Comparison of ENCODE assay signal across 9 cellular contexts in genomic region chr17:4678448-4679026, GRCh38. TPM values are rescaled to one million over a fixed set of nuclear protein-coding genes. Genes with fewer than 3 reads are reported as not detected.
DNase-seq lines count a peak whose midpoint lies in the region; ATAC-seq and TF ChIP-seq lines count a peak whose summit lies in the region.
"Had no signal": no experiment of that assay in that cellular context is flagged by ENCODE, and none has a peak within 500 bp of the region (broad histone marks: within the 10 kb centered on the region; RNA-seq: fewer than 3 reads in every experiment).

No MANE protein-coding gene starts in this region.

- H3K9me3 ChIP-seq in SJCRH30 (replicated peaks), result no peaks in the 10 kb centered on the region

- H3K27me3 Mint-ChIP-seq in naive thymus-derived CD8-positive, alpha-beta T cell, result no peaks in the 10 kb centered on the region

- H2BK120ac ChIP-seq in mesendoderm (ENCODE audit: low read depth, low read length), result no peak overlapping the region

- H3K18ac ChIP-seq in mesendoderm (ENCODE audit: low read length), result no peak overlapping the region

- H3K4me1 ChIP-seq in mesendoderm (ENCODE audit: control insufficient read depth, low read depth, low read length) (no peaks in the 10 kb centered on the region), SJCRH30 (no peaks in the 10 kb centered on the region)

- POLR2A ChIA-PET in naive thymus-derived CD8-positive, alpha-beta T cell (lab: Charles Lee), result no interaction called here

- H3K56ac ChIP-seq in mesendoderm (ENCODE audit: low read length), result no peak overlapping the region

- no peaks in the 10 kb centered on the region for H3K9me3 Mint-ChIP-seq in naive thymus-derived CD8-positive, alpha-beta T cell

- no peak overlapping the region for H2AK5ac ChIP-seq in mesendoderm (ENCODE audit: low read length)

- TF ChIP-seq CTCF in C4-2B (conservative IDR thresholded peaks at IDR 0.05) (no peak), astrocyte of the cerebellum (IDR thresholded peaks at IDR 0.05; ENCODE audit: low read depth, low read length, missing control alignments) (no peak)

- intact Hi-C loops in Right ventricle myocardium superior (cut with DNase I), result no loop called here

- H3K27me3 ChIP-seq in mesendoderm (ENCODE audit: insufficient read depth, low read length, poor library complexity) (no peaks in the 10 kb centered on the region), SJCRH30 (no peaks in the 10 kb centered on the region)

- H3K4me2 ChIP-seq in mesendoderm (ENCODE audit: low read length), result no peak overlapping the region

- no peak overlapping the region for H3K9ac ChIP-seq in mesendoderm (ENCODE audit: low read length)

- H3K4me3 ChIP-seq in astrocyte of the cerebellum (ENCODE audit: low read depth, low read length) (no peak overlapping the region), mesendoderm (ENCODE audit: low read length) (no peak overlapping the region), SJCRH30 (no peak overlapping the region)

- DNase-seq in HuH-7 (ENCODE audit: low spot score), result peak; percentile 27
- peak; percentile 34 for DNase-seq in astrocyte of the cerebellum (ENCODE audit: low read depth)
- DNase-seq in mesendoderm, result peak; percentile 70
- DNase-seq in SJCRH30, result no peak
- no peak for DNase-seq in naive thymus-derived CD8-positive, alpha-beta T cell
- no peak for DNase-seq in Right ventricle myocardium superior
- DNase-seq: activated naive CD4-positive, alpha-beta T cell treated with Interleukin-2 at 50 U/mL for 16 hours had no signal

- peaks cover 0 to 2% (median 0%) of the 10 kb centered on the region in 4 donors for H3K4me1 Mint-ChIP-seq in naive thymus-derived CD8-positive, alpha-beta T cell

- no peak overlapping the region for H4K5ac ChIP-seq in mesendoderm (ENCODE audit: low read length)

- ATAC-seq in HG02798 (IDR thresholded peaks at IDR 0.05; ENCODE audit: poor library complexity, unreplicated experiment) (no peak), Right ventricle myocardium superior (ENCODE audit: poor library complexity) (no peak)
- ATAC-seq in naive thymus-derived CD8-positive, alpha-beta T cell, result no peak

- peak overlapping the region; percentile 66 for H3K27ac ChIP-seq in C4-2B
- H3K27ac ChIP-seq in mesendoderm (ENCODE audit: low read depth, low read length), result no peak overlapping the region
- no peak overlapping the region for H3K27ac ChIP-seq in SJCRH30

- H2BK15ac ChIP-seq in mesendoderm (replicated peaks; ENCODE audit: low read depth), result no peak overlapping the region

- H3K79me2 ChIP-seq in mesendoderm (ENCODE audit: control insufficient read depth, insufficient read depth, low read length), result no peaks in the 10 kb centered on the region

- H3K79me1 ChIP-seq in mesendoderm (ENCODE audit: low read length), result no peaks in the 10 kb centered on the region

- WGBS in mesendoderm (ENCODE audit: extremely low coverage, insufficient coverage, low lambda C conversion rate), result no CpG with 5 or more reads among the region's 14 CpGs

- peaks cover 0 to 94% (median 14%) of the 10 kb centered on the region in 3 donors for H3K36me3 Mint-ChIP-seq in naive thymus-derived CD8-positive, alpha-beta T cell

- no peak overlapping the region for H3K23ac ChIP-seq in mesendoderm (ENCODE audit: low read length)

- no peak overlapping the region for H3K4me3 Mint-ChIP-seq in naive thymus-derived CD8-positive, alpha-beta T cell

- H3K27ac Mint-ChIP-seq in naive thymus-derived CD8-positive, alpha-beta T cell, result no peak overlapping the region

- in situ Hi-C loops in astrocyte of the cerebellum (cut with HindIII; ENCODE audit: low sequenced_read_pairs), result no loop called here

- no peak overlapping the region for H4K8ac ChIP-seq in mesendoderm (ENCODE audit: low read depth, low read length)

- H3K36me3 ChIP-seq in mesendoderm (ENCODE audit: control insufficient read depth, insufficient read depth, low read length), result peaks cover 25% of the 10 kb centered on the region
- peaks cover 4% of the 10 kb centered on the region; the same call in 1 of the 2 replicates for H3K36me3 ChIP-seq in SJCRH30

- no peak overlapping the region for H2BK5ac ChIP-seq in mesendoderm (ENCODE audit: low read length)

- H3K4ac ChIP-seq in mesendoderm (ENCODE audit: low read depth, low read length), result no peak overlapping the region

RNA-seq across cellular contexts. Expression of gene PELP1, which starts 25.4 kb away (rescaled TPM):
- 79.4 TPM for polyA plus RNA-seq in mesendoderm (2013, experiment 1 of 2)
- polyA plus RNA-seq in mesendoderm (2013, experiment 2 of 2), result 77.5 TPM
- total RNA-seq in SJCRH30 (2014; rRNA removed; shearing (Covaris generic)), result 23.6 and 27.2 TPM in 2 replicates
- total RNA-seq in naive thymus-derived CD8-positive, alpha-beta T cell, result 10 to 100 TPM; 70.6 to 71.3 TPM
- polyA plus RNA-seq in naive thymus-derived CD8-positive, alpha-beta T cell, result 10 to 100 TPM in 2 of 3 donors, 1 to 10 TPM in 1; 8.9 to 13.3 (median 12.1) TPM
- total RNA-seq in Right ventricle myocardium superior, result 39.3 TPM

RNA-seq across cellular contexts. Expression of gene ARRB2, which starts 31.9 kb away (rescaled TPM):
- polyA plus RNA-seq in mesendoderm (2013, experiment 1 of 2), result 33.5 TPM
- 33.1 TPM for polyA plus RNA-seq in mesendoderm (2013, experiment 2 of 2)
- total RNA-seq in SJCRH30 (2014; rRNA removed; shearing (Covaris generic)), result 23.3 and 23.9 TPM in 2 replicates
- 100 to 1,000 TPM; 402 to 413 TPM for total RNA-seq in naive thymus-derived CD8-positive, alpha-beta T cell
- polyA plus RNA-seq in naive thymus-derived CD8-positive, alpha-beta T cell, result 10 to 100 TPM; 47.0 to 60.5 (median 49.4) TPM
- total RNA-seq in Right ventricle myocardium superior, result 23.4 TPM

RNA-seq across cellular contexts. Expression of gene ALOX15, which starts 37.1 kb away (rescaled TPM):
- 0.17 TPM for polyA plus RNA-seq in mesendoderm (2013, experiment 1 of 2)
- 0.21 TPM for polyA plus RNA-seq in mesendoderm (2013, experiment 2 of 2)
- 3.0 and 3.6 TPM in 2 replicates for total RNA-seq in SJCRH30 (2014; rRNA removed; shearing (Covaris generic))
- under 1 TPM; 0.60 TPM for total RNA-seq in naive thymus-derived CD8-positive, alpha-beta T cell
- not detected for polyA plus RNA-seq in naive thymus-derived CD8-positive, alpha-beta T cell
- total RNA-seq in Right ventricle myocardium superior, result not detected

RNA-seq across cellular contexts. Expression of gene MED11, which starts 52.7 kb away (rescaled TPM):
- polyA plus RNA-seq in mesendoderm (2013, experiment 1 of 2), result 25.0 TPM
- 26.6 TPM for polyA plus RNA-seq in mesendoderm (2013, experiment 2 of 2)
- 5.5 and 5.6 TPM in 2 replicates for total RNA-seq in SJCRH30 (2014; rRNA removed; shearing (Covaris generic))
- total RNA-seq in naive thymus-derived CD8-positive, alpha-beta T cell, result 10 to 100 TPM; 31.1 to 32.7 TPM
- 10 to 100 TPM; 37.2 to 81.1 (median 38.9) TPM for polyA plus RNA-seq in naive thymus-derived CD8-positive, alpha-beta T cell
- total RNA-seq in Right ventricle myocardium superior, result 18.0 TPM

Comparison
In these comparisons a context has a peak if more than half of its experiments do, and no peak if none do; other contexts are left out.
1. DNase-seq: peak in HuH-7 (single experiment), astrocyte of the cerebellum (single experiment) and mesendoderm (single experiment); none in SJCRH30 (0 of 2), naive thymus-derived CD8-positive, alpha-beta T cell (0 of 10) and Right ventricle myocardium superior (single experiment).
2. RNA of gene ARRB2, which starts 31.9 kb away (total RNA-seq): 402 to 413 TPM in naive thymus-derived CD8-positive, alpha-beta T cell; 23.3 to 23.9 TPM in SJCRH30 and 23.4 TPM in Right ventricle myocardium superior (single experiment); every median in the first group is over 10 times any median in the second.